ENCODE assay signal across 8 cellular contexts in genomic region chr7:42227931-42228591, GRCh38. TPM values are rescaled to one million over a fixed set of nuclear protein-coding genes. Genes with fewer than 3 reads are reported as not detected.
A peak's percentile ranks its signal among the peaks of the same experiment; 100 is the strongest.
DNase-seq lines count a peak whose midpoint lies in the region; ATAC-seq and TF ChIP-seq lines count a peak whose summit lies in the region.

No MANE protein-coding gene starts in this region.

- POLR2A ChIA-PET in PC-3 (lab: Charles Lee; ENCODE audit: unreplicated experiment) = interaction anchor here (0.6 kb wide), 1 partner anchor 147 kb away, joined by 3 read pairs; no protein-coding TSS in a partner anchor

- CTCF ChIA-PET in PC-3 (lab: Charles Lee) = no interaction called here

- H3K4me2 ChIP-seq in PC-3 (ENCODE audit: low read length) = no peak overlapping the region

- no peak overlapping the region for H3K9ac ChIP-seq in PC-3 (ENCODE audit: low read length)

- H3K9me3 ChIP-seq in right cardiac atrium (ENCODE audit: control insufficient read depth, low read length) = no peaks in the 10 kb centered on the region
- no peaks in the 10 kb centered on the region for H3K9me3 ChIP-seq in PC-3 (ENCODE audit: low read length)

- H3K36me3 ChIP-seq in PC-3 (ENCODE audit: low read depth, low read length) = no peaks in the 10 kb centered on the region

- H3K9me2 ChIP-seq in PC-3 (replicated peaks; ENCODE audit: low read length) = no peaks in the 10 kb centered on the region

- no peaks in the 10 kb centered on the region for H3F3A ChIP-seq in PC-3 (ENCODE audit: low read length, unreplicated experiment)

- BruUV-seq in PC-3 (replicated peaks; lab: Mats Ljungman, UMichigan) = no TSS peak

- DNase-seq in right cardiac atrium (peak; percentile 35 to 65 (median 63)), PC-3 (no peak), KG1 (lab: John Stamatoyannopoulos, UW) (no peak)

- H4K20me1 ChIP-seq in PC-3 (ENCODE audit: low read length) = no peaks in the 10 kb centered on the region

- ATAC-seq in GM21529 (IDR thresholded peaks at IDR 0.05; ENCODE audit: unreplicated experiment) (peak; percentile 25), right cardiac atrium (peak; percentile 67 to 79), PC-3 (no peak), HG03196 (IDR thresholded peaks at IDR 0.05; ENCODE audit: unreplicated experiment) (no peak), GM21717 (IDR thresholded peaks at IDR 0.05; ENCODE audit: unreplicated experiment) (no peak)

- intact Hi-C loops in right cardiac atrium (cut with DNase I) = no loop called here
- intact Hi-C loops in PC-3 (cut with micrococcal nuclease) = no loop called here

- no peak overlapping the region for H3K27ac ChIP-seq in right cardiac atrium (ENCODE audit: low read length)
- H3K27ac ChIP-seq in skin epidermis = peak overlapping the region in 11 of 21 experiments; percentile 2 to 73 (median 39)
- H3K27ac ChIP-seq in PC-3 (ENCODE audit: low read length) = no peak overlapping the region

- no peaks in the 10 kb centered on the region for H3K27me3 ChIP-seq in right cardiac atrium (ENCODE audit: control insufficient read depth, insufficient read depth)
- no peaks in the 10 kb centered on the region for H3K27me3 ChIP-seq in PC-3 (ENCODE audit: low read length)

- no peak overlapping the region for H2AFZ ChIP-seq in PC-3 (ENCODE audit: low read length)

- H3K79me2 ChIP-seq in PC-3 (ENCODE audit: low read length) = peaks cover 35% of the 10 kb centered on the region

- no peaks in the 10 kb centered on the region for H3K4me1 ChIP-seq in right cardiac atrium (ENCODE audit: control insufficient read depth, insufficient read depth, low read length)
- peaks cover 16% of the 10 kb centered on the region for H3K4me1 ChIP-seq in PC-3 (ENCODE audit: insufficient read depth, low read length)

- 8% methylated on average over 51 of the region's 51 CpGs for WGBS in right cardiac atrium

- no peak for TF ChIP-seq CTCF in WI38 (IDR thresholded peaks at IDR 0.05; ENCODE audit: low read depth, low read length)
- TF ChIP-seq CTCF in PC-3 (conservative IDR thresholded peaks at IDR 0.05; ENCODE audit: low read depth, low read length) = no peak

- H3K4me3 ChIP-seq in WI38 (ENCODE audit: low read depth, low read length) (peak overlapping the region; percentile 23; the same call in 1 of the 2 replicates), right cardiac atrium (ENCODE audit: low read length) (peak overlapping the region; percentile 47), skin epidermis (peak overlapping the region in 5 of 7 experiments; percentile 2 to 26 (median 17)), PC-3 (ENCODE audit: low read length) (no peak overlapping the region)

RNA-seq across cellular contexts. Expression of gene GLI3, which starts 8.9 kb away (rescaled TPM):
- total RNA-seq in right cardiac atrium = 1 to 10 TPM; 2.4 to 3.5 (median 2.8) TPM
- 0.50 TPM for polyA plus RNA-seq in right cardiac atrium
- total RNA-seq in PC-3 (2014; rRNA removed) = 3.5 and 9.6 TPM in 2 replicates

Comparison
In these comparisons a context has a peak if more than half of its experiments do, and no peak if none do; other contexts are left out.
1. ATAC-seq: peak in GM21529 (single experiment) and right cardiac atrium (2 of 2); none in PC-3 (single experiment), HG03196 (single experiment) and GM21717 (single experiment).
2. DNase-seq: peak in right cardiac atrium (3 of 3); none in PC-3 (single experiment) and KG1 (single experiment).
3. H3K27ac ChIP-seq: peak in skin epidermis (11 of 21); none in right cardiac atrium (single experiment) and PC-3 (single experiment).